In the genomic region with DNA sequence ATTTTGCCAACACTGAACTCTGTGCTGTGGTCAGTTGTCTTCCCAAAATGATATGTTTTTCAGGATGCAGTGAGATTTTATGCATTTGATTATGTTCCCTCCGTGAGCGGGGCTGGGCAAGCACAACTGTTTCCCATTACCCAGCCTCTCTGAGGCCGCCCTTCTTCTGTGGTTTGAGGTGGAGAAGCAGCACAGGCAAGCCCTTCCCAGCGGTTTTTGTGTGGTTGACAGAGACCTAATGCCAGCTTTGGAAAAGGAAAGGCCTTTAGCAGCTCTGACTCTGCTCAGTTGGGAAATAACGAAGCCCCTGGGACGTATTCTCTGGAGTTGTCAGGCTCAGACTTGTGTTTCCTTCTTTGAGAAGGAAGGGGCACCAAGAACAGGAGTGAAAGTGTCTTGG, we compare ENCODE assay signal across 11 cellular contexts. TPM values are rescaled to one million over a fixed set of nuclear protein-coding genes. Genes with fewer than 3 reads are reported as not detected.
DNase-seq lines count a peak whose midpoint lies in the region; TF ChIP-seq lines count a peak whose summit lies in the region.
"Had no signal": no experiment of that assay in that cellular context is flagged by ENCODE, and none has a peak within 500 bp of the region (broad histone marks: within the 10 kb centered on the region; RNA-seq: fewer than 3 reads in every experiment).

No MANE protein-coding gene starts in this region.

- H3K9me2 ChIP-seq in Karpas-422 (replicated peaks; ENCODE audit: insufficient read depth, low read length), result no peaks in the 10 kb centered on the region

- H2AFZ ChIP-seq in Karpas-422 (ENCODE audit: low read length), result no peak overlapping the region

- 68 to 78% methylated on average over 6 of the region's 6 CpGs for WGBS in testis, 2 donors

- H3K36me3 ChIP-seq in testis (ENCODE audit: low read depth, missing control alignments) (no peaks in the 10 kb centered on the region), Karpas-422 (ENCODE audit: insufficient read depth, low read length) (no peaks in the 10 kb centered on the region)
- H3K36me3 ChIP-seq: thoracic aorta had no signal

- H3K9ac ChIP-seq in Karpas-422 (ENCODE audit: low read length), result no peak overlapping the region

- H3K9me3 ChIP-seq in testis (no peaks in the 10 kb centered on the region), Karpas-422 (ENCODE audit: low read length) (no peaks in the 10 kb centered on the region)
- H3K9me3 ChIP-seq: thoracic aorta had no signal

- no peaks in the 10 kb centered on the region for H3K27me3 Mint-ChIP-seq in activated naive CD4-positive, alpha-beta T cell treated with anti-CD3 and anti-CD28 coated beads, Interleukin-2, amount 50 U/mL, for 24 hours
- H3K27me3 Mint-ChIP-seq: CD4-positive, CD25-positive, alpha-beta regulatory T cell had no signal

- no peaks in the 10 kb centered on the region for H3K9me3 Mint-ChIP-seq in activated naive CD4-positive, alpha-beta T cell treated with anti-CD3 and anti-CD28 coated beads, Interleukin-2, amount 50 U/mL, for 24 hours

- H3K27me3 ChIP-seq in testis (no peaks in the 10 kb centered on the region), Karpas-422 (ENCODE audit: low read length) (no peaks in the 10 kb centered on the region)

- H3K4me1 ChIP-seq in testis (peaks cover 18% of the 10 kb centered on the region), Karpas-422 (ENCODE audit: low read length) (peaks cover 23% of the 10 kb centered on the region)

- H3K4me3 Mint-ChIP-seq in activated naive CD4-positive, alpha-beta T cell treated with anti-CD3 and anti-CD28 coated beads, Interleukin-2, amount 50 U/mL, for 24 hours, result peak overlapping the region; percentile 49
- H3K4me3 Mint-ChIP-seq: CD4-positive, CD25-positive, alpha-beta regulatory T cell had no signal

- no peak overlapping the region for H3K4me2 ChIP-seq in Karpas-422 (ENCODE audit: low read depth, low read length, poor library complexity, severe bottlenecking)

- no peak for TF ChIP-seq POLR2A in testis (IDR thresholded peaks at IDR 0.05)

- no peaks in the 10 kb centered on the region for H3K36me3 Mint-ChIP-seq in activated naive CD4-positive, alpha-beta T cell treated with anti-CD3 and anti-CD28 coated beads, Interleukin-2, amount 50 U/mL, for 24 hours
- H3K36me3 Mint-ChIP-seq: CD4-positive, CD25-positive, alpha-beta regulatory T cell had no signal

- no peaks in the 10 kb centered on the region for H4K20me1 ChIP-seq in Karpas-422 (ENCODE audit: insufficient read depth, low read depth, low read length)

- no peak for TF ChIP-seq CTCF in fibroblast of villous mesenchyme (IDR thresholded peaks at IDR 0.05; ENCODE audit: insufficient read depth, low read depth, low read length)
- TF ChIP-seq CTCF in testis (IDR thresholded peaks at IDR 0.05), result no peak

- no peak for DNase-seq in activated naive CD4-positive, alpha-beta T cell treated with anti-CD3 and anti-CD28 coated beads, Interleukin-2, amount 50 U/mL, for 16 hours
- DNase-seq in UCSD-AML1 (lab: John Stamatoyannopoulos, UW; ENCODE audit: unreplicated experiment) (peak; percentile 46), fibroblast of villous mesenchyme (ENCODE audit: low read depth) (peak; percentile 40), testis (peak; percentile 12), NCI-H748 treated with DMSO at 0.1 percent for 48 hours (lab: John Stamatoyannopoulos, UW) (no peak), A172 (ENCODE audit: low spot score) (no peak), Karpas-422 (no peak)
- DNase-seq: CD4-positive, CD25-positive, alpha-beta regulatory T cell; NCI-H1930 had no signal

- no peaks in the 10 kb centered on the region for H3K79me2 ChIP-seq in Karpas-422 (ENCODE audit: low read length)

- H3K4me1 Mint-ChIP-seq in activated naive CD4-positive, alpha-beta T cell treated with anti-CD3 and anti-CD28 coated beads, Interleukin-2, amount 50 U/mL, for 24 hours, result peaks cover 84% of the 10 kb centered on the region

- intact Hi-C loops in testis (cut with DNase I; ENCODE audit: low total_unique reads), result no loop called here

- no peak overlapping the region for H3K27ac ChIP-seq in testis
- no peak overlapping the region for H3K27ac ChIP-seq in Karpas-422 (ENCODE audit: low read length)
- H3K27ac ChIP-seq: thoracic aorta had no signal

- H3K4me3 ChIP-seq in fibroblast of villous mesenchyme (ENCODE audit: low read depth, low read length) (no peak overlapping the region), testis (no peak overlapping the region), Karpas-422 (ENCODE audit: low read length) (no peak overlapping the region)
- H3K4me3 ChIP-seq: thoracic aorta had no signal

- peak overlapping the region; percentile 42 for H3K27ac Mint-ChIP-seq in activated naive CD4-positive, alpha-beta T cell treated with anti-CD3 and anti-CD28 coated beads, Interleukin-2, amount 50 U/mL, for 24 hours
- H3K27ac Mint-ChIP-seq: CD4-positive, CD25-positive, alpha-beta regulatory T cell had no signal

RNA-seq across cellular contexts. Expression of gene PDCD4, which starts 20.7 kb away (rescaled TPM):
- total RNA-seq in fibroblast of villous mesenchyme (18.4 and 35.8 TPM in 2 replicates), testis (10 to 100 TPM; 64.0 to 71.1 TPM)
- polyA plus RNA-seq in testis (ENCODE audit: insufficient read depth, low read depth, low replicate concordance), result 124 TPM
- 23.2 and 23.3 TPM in 2 replicates for total RNA-seq in A172 (2014; rRNA removed; shearing (Covaris generic))
- total RNA-seq in Karpas-422 (2014; rRNA removed; shearing (Covaris generic); ENCODE audit: low replicate concordance), result 40.0 and 77.4 TPM in 2 replicates

Comparison
In these comparisons a context has a peak if more than half of its experiments do, and no peak if none do; other contexts are left out.
1. DNase-seq: peak in UCSD-AML1 (single experiment), fibroblast of villous mesenchyme (single experiment) and testis (single experiment); none in activated naive CD4-positive, alpha-beta T cell treated with anti-CD3 and anti-CD28 coated beads, Interleukin-2, amount 50 U/mL, for 16 hours (single experiment), NCI-H748 treated with DMSO at 0.1 percent for 48 hours (single experiment), A172 (single experiment) and Karpas-422 (single experiment).